Comparison of ENCODE assay signal across 8 cellular contexts in the genomic region with DNA sequence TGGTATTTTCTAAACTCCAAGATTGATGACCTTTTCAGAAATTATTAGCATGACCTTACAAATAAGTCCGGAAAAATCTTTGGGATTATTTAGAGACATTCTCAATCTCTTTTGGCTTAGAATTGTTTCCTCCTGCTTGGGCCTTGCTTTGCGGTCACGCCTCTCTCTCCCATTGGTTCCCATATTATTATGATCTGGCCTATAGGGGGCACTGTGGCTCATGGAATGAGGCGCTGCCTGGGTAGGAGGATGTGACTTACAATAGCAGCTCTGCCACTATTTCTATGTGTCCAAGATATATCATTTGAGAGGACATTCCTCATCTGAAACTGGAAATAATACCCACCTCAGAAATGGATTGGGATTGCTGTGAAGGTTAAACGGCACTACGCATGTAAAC.
DNase-seq lines count a peak whose midpoint lies in the region; ATAC-seq, FAIRE-seq and TF ChIP-seq lines count a peak whose summit lies in the region.

No MANE protein-coding gene starts in this region.

- H3K36me3 ChIP-seq in breast epithelium: no peaks in the 10 kb centered on the region
- H3K36me3 ChIP-seq in SJCRH30: no peaks in the 10 kb centered on the region

- no peaks in the 10 kb centered on the region for H3K27me3 ChIP-seq in breast epithelium
- H3K27me3 ChIP-seq in SJCRH30: no peaks in the 10 kb centered on the region

- H3K36me3 Mint-ChIP-seq in MCF 10A (ENCODE audit: insufficient read depth, unreplicated experiment): no peaks in the 10 kb centered on the region
- H3K36me3 Mint-ChIP-seq in activated T-cell treated with anti-CD3 and anti-CD28 coated beads, Interleukin-2, amount 50 U/mL, for 24 hours (ENCODE audit: low read depth): no peaks in the 10 kb centered on the region

- no peaks in the 10 kb centered on the region for H3K4me1 Mint-ChIP-seq in MCF 10A (ENCODE audit: insufficient read depth, unreplicated experiment)
- H3K4me1 Mint-ChIP-seq in activated T-cell treated with anti-CD3 and anti-CD28 coated beads, Interleukin-2, amount 50 U/mL, for 24 hours (ENCODE audit: low read depth): no peaks in the 10 kb centered on the region

- POLR2A ChIA-PET in MCF 10A (lab: Yijun Ruan, JAX): no interaction called here

- H3K27ac Mint-ChIP-seq in MCF 10A (ENCODE audit: low read depth, unreplicated experiment): no peak overlapping the region
- H3K27ac Mint-ChIP-seq in activated T-cell treated with anti-CD3 and anti-CD28 coated beads, Interleukin-2, amount 50 U/mL, for 24 hours: no peak overlapping the region

- no peak for ATAC-seq in HG02973 (IDR thresholded peaks at IDR 0.05; ENCODE audit: unreplicated experiment)

- intact Hi-C loops in MCF 10A (cut with micrococcal nuclease) (loop anchor here (10.0 kb wide), 4 partner anchors 348 to 1218 kb away; no protein-coding TSS in a partner anchor), breast epithelium (cut with DNase I; ENCODE audit: low total_unique reads) (loop anchor here (10.0 kb wide), 1 partner anchor 538 kb away; no protein-coding TSS in a partner anchor)

- DNase-seq in MCF 10A (ENCODE audit: unreplicated experiment): peak; percentile 76
- no peak for DNase-seq in breast epithelium (ENCODE audit: low spot score in 2 of 2)
- DNase-seq in HuH-7 (ENCODE audit: low spot score): peak; percentile 20
- DNase-seq in SJCRH30: peak; percentile 56 to 77
- DNase-seq in iris pigment epithelial cell (ENCODE audit: low read depth): peak; percentile 37
- no peak for DNase-seq in GM12892 (ENCODE audit: insufficient read length)
- DNase-seq in activated T-cell treated with anti-CD3 and anti-CD28 coated beads, Interleukin-2, amount 50 U/mL, for 24 hours: no peak

- CTCF ChIA-PET in MCF 10A (lab: Yijun Ruan, JAX): interaction anchor here (0.5 to 4.5 kb wide), 18 partner anchors 10 to 1129 kb away, joined by 3 to 62 read pairs (median 4); no protein-coding TSS in a partner anchor

- BruUV-seq in MCF 10A (replicated peaks; lab: Mats Ljungman, UMichigan): no TSS peak

- H3K4me3 ChIP-seq in breast epithelium: no peak overlapping the region
- H3K4me3 ChIP-seq in SJCRH30: no peak overlapping the region

- H3K27ac ChIP-seq in breast epithelium: no peak overlapping the region
- H3K27ac ChIP-seq in SJCRH30: no peak overlapping the region

- no peaks in the 10 kb centered on the region for H3K9me3 Mint-ChIP-seq in MCF 10A (ENCODE audit: unreplicated experiment)
- H3K9me3 Mint-ChIP-seq in activated T-cell treated with anti-CD3 and anti-CD28 coated beads, Interleukin-2, amount 50 U/mL, for 24 hours: no peaks in the 10 kb centered on the region

- no peaks in the 10 kb centered on the region for H3K4me1 ChIP-seq in breast epithelium
- H3K4me1 ChIP-seq in SJCRH30: 0 out of 2 replicates have a peak, but pooled peaks cover 2% of the 10 kb centered on the region

- no peak for TF ChIP-seq POLR2A in breast epithelium (IDR thresholded peaks at IDR 0.05)
- no peak for TF ChIP-seq POLR2A in GM12892 (IDR thresholded peaks at IDR 0.05; ENCODE audit: low read depth, low read length)

- TF ChIP-seq CTCF in MCF 10A (IDR thresholded peaks at IDR 0.05; ENCODE audit: unreplicated experiment) (peak; percentile 41), breast epithelium (IDR thresholded peaks at IDR 0.05) (no peak)

- no peaks in the 10 kb centered on the region for H3K9me3 ChIP-seq in breast epithelium
- H3K9me3 ChIP-seq in SJCRH30 (replicated peaks): no peaks in the 10 kb centered on the region

- no peak for FAIRE-seq in GM12892 (lab: Jason Lieb, UNC)

- H3K27me3 Mint-ChIP-seq in MCF 10A (ENCODE audit: insufficient read depth, unreplicated experiment): peaks cover 5% of the 10 kb centered on the region
- no peaks in the 10 kb centered on the region for H3K27me3 Mint-ChIP-seq in activated T-cell treated with anti-CD3 and anti-CD28 coated beads, Interleukin-2, amount 50 U/mL, for 24 hours

- H3K4me3 Mint-ChIP-seq in MCF 10A (ENCODE audit: unreplicated experiment): no peak overlapping the region
- H3K4me3 Mint-ChIP-seq in activated T-cell treated with anti-CD3 and anti-CD28 coated beads, Interleukin-2, amount 50 U/mL, for 24 hours: no peak overlapping the region

Comparison
In these comparisons a context has a peak if more than half of its experiments do, and no peak if none do; other contexts are left out.
1. DNase-seq: peak in MCF 10A (single experiment), HuH-7 (single experiment), SJCRH30 (2 of 2) and iris pigment epithelial cell (single experiment); none in breast epithelium (0 of 2), GM12892 (single experiment) and activated T-cell treated with anti-CD3 and anti-CD28 coated beads, Interleukin-2, amount 50 U/mL, for 24 hours (single experiment).